In genomic region chr10:71184402-71184801, GRCh38 we compare ENCODE assay signal across 1 cellular context.
TF ChIP-seq lines count a peak whose summit lies in the region.

No MANE protein-coding gene starts in this region.

TF ChIP-seq in HepG2, 621 proteins besides CTCF, POLR2A, EP300 and RAD21 (continued from another document):
- TF ChIP-seq HNF1A (IDR thresholded peaks at IDR 0.05; ENCODE audit: low read depth) = no peak
- no peak for TF ChIP-seq HNF1A (CRISPR knock-in tag; IDR thresholded peaks at IDR 0.05; ENCODE audit: borderline replicate concordance)
- TF ChIP-seq HCFC1 (IDR thresholded peaks at IDR 0.05; ENCODE audit: low read depth, low read length) = no peak
- TF ChIP-seq CCDC6 (CRISPR knock-in tag; IDR thresholded peaks at IDR 0.05) = no peak
- no peak for TF ChIP-seq ZNF564 (CRISPR knock-in tag; IDR thresholded peaks at IDR 0.05)
- no peak for TF ChIP-seq TFDP2 (CRISPR knock-in tag; IDR thresholded peaks at IDR 0.05)
- no peak for TF ChIP-seq ZNF326 (CRISPR knock-in tag; IDR thresholded peaks at IDR 0.05; ENCODE audit: borderline replicate concordance)
